ENCODE assay signal across 1 cellular context in the genomic region with DNA sequence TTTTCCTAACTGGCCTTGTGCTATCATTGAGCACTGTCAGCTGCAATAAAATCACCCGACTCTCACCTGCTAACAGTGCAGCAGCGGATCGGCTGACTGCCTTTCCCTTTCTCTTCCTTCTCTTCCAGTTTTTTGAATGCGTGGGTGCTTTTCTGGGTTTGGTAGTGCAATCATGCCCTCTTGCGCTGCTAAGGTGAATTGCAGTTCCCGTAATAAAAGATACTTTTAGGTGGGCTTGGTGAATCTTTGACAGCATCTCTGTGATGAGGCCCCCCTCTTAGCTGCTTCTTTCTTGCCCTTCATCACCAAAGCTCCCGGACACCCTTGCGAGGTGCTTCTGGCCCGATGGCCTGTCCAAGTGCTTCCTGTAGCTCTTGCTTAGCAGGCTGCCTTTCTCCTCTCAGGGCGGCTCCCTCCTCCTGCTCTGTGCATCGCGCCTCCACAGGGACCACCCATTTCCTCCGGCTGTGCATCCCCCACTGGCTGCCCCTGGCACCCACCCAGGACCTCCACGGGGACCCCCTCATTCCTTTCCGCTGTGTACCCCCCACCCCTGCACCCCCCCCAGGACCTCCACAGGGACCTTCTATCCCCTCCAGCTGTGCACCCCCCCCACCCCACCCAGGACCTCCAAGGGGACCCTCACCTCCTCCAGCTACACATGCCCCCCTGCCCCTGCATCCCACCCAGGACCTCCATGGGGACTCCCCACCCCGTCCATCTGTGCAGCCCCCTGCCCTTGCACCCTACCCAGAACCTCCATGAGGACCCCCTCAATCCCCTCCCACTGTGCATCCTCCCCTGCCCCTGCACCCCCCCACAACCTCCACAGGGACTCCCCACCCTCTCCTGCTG.
TF ChIP-seq lines count a peak whose summit lies in the region.

No MANE protein-coding gene starts in this region.

TF ChIP-seq in IMR-90, 13 proteins besides CTCF, POLR2A, EP300 and RAD21:
- TF ChIP-seq SMC3 (IDR thresholded peaks at IDR 0.05; ENCODE audit: low read depth, low read length) (peak; percentile 87), MXI1 (IDR thresholded peaks at IDR 0.05; ENCODE audit: borderline replicate concordance, low read depth, low read length) (no peak)
